Comparison of ENCODE assay signal across 27 cellular contexts in genomic region chr2:166972002-166972401, GRCh38.
"Had no signal": no experiment of that assay in that cellular context is flagged by ENCODE, and none has a peak within 500 bp of the region (broad histone marks: within the 10 kb centered on the region; RNA-seq: fewer than 3 reads in every experiment).

No MANE protein-coding gene starts in this region.

- H3K36me3 Mint-ChIP-seq: activated CD8-positive, alpha-beta memory T cell treated with anti-CD3 and anti-CD28 coated beads, Interleukin-2, amount 10 ng/mL, durations not matched to agents 7 days and 5 days; activated naive CD4-positive, alpha-beta T cell treated with anti-CD3 and anti-CD28 coated beads, Interleukin-2, amount 10 ng/mL, durations not matched to agents 7 days and 5 days; brain; natural killer cell treated with Interleukin-12 subunit alpha and Interleukin-12 subunit beta and Interleukin-15 and Interleukin-18, amount 100 ng/mL, for 72 hours; type B pancreatic cell had no signal

- H3K27ac Mint-ChIP-seq: activated CD4-positive, alpha-beta T cell treated with anti-CD3 and anti-CD28 coated beads, Interleukin-2, amount 10 ng/mL, durations not matched to agents 7 days and 5 days; activated CD8-positive, alpha-beta memory T cell treated with anti-CD3 and anti-CD28 coated beads, Interleukin-2, amount 10 ng/mL, durations not matched to agents 7 days and 5 days; activated CD8-positive, alpha-beta T cell treated with anti-CD3 and anti-CD28 coated beads for 36 hours; activated naive CD4-positive, alpha-beta T cell treated with anti-CD3 and anti-CD28 coated beads, Interleukin-2, amount 10 ng/mL, durations not matched to agents 7 days and 5 days; brain; dendritic cell treated with granulocyte-macrophage colony-stimulating factor and Interleukin-4, amounts not matched to agents 40 ng/mL and 50 ng/mL, for 4 days; natural killer cell treated with Interleukin-12 subunit alpha and Interleukin-12 subunit beta and Interleukin-15 and Interleukin-18, amount 100 ng/mL, for 72 hours; type B pancreatic cell had no signal

- H3K27me3 ChIP-seq: neutrophil, ovary, spleen, vagina had no signal

- H3K4me3 ChIP-seq: left ventricle myocardium inferior, ovary, prostate gland, spleen, thoracic aorta, vagina had no signal

- H3K27me3 Mint-ChIP-seq: activated CD4-positive, alpha-beta T cell treated with anti-CD3 and anti-CD28 coated beads, Interleukin-2, amount 10 ng/mL, durations not matched to agents 7 days and 5 days; activated CD8-positive, alpha-beta memory T cell treated with anti-CD3 and anti-CD28 coated beads, Interleukin-2, amount 10 ng/mL, durations not matched to agents 7 days and 5 days; activated CD8-positive, alpha-beta T cell treated with anti-CD3 and anti-CD28 coated beads for 36 hours; activated naive CD4-positive, alpha-beta T cell treated with anti-CD3 and anti-CD28 coated beads, Interleukin-2, amount 10 ng/mL, durations not matched to agents 7 days and 5 days; brain; dendritic cell treated with granulocyte-macrophage colony-stimulating factor and Interleukin-4, amounts not matched to agents 40 ng/mL and 50 ng/mL, for 4 days; natural killer cell treated with Interleukin-12 subunit alpha and Interleukin-12 subunit beta and Interleukin-15 and Interleukin-18, amount 100 ng/mL, for 72 hours; type B pancreatic cell had no signal

- H3K4me1 Mint-ChIP-seq: activated CD4-positive, alpha-beta T cell treated with anti-CD3 and anti-CD28 coated beads, Interleukin-2, amount 10 ng/mL, durations not matched to agents 7 days and 5 days; activated CD8-positive, alpha-beta memory T cell treated with anti-CD3 and anti-CD28 coated beads, Interleukin-2, amount 10 ng/mL, durations not matched to agents 7 days and 5 days; activated naive CD4-positive, alpha-beta T cell treated with anti-CD3 and anti-CD28 coated beads, Interleukin-2, amount 10 ng/mL, durations not matched to agents 7 days and 5 days had no signal

- H3K9me3 ChIP-seq: left ventricle myocardium inferior, neutrophil, ovary, prostate gland, thoracic aorta, vagina had no signal

- H3K36me3 ChIP-seq: left ventricle myocardium inferior, neutrophil, ovary, prostate gland, spleen, thoracic aorta, vagina had no signal

- FAIRE-seq: kidney had no signal

- H3K27ac ChIP-seq: left ventricle myocardium inferior, neutrophil, ovary, prostate gland, spleen, thoracic aorta, vagina, VCaP had no signal

- DNase-seq: activated CD4-positive, alpha-beta T cell treated with anti-CD3 and anti-CD28 coated beads, Interleukin-2, amount 10 ng/mL, durations not matched to agents 7 days and 5 days; activated CD4-positive, CD25-positive, alpha-beta regulatory T cell treated with anti-CD3 and anti-CD28 coated beads, Interleukin-2, amount 50 U/mL, for 72 hours; activated CD8-positive, alpha-beta memory T cell treated with anti-CD3 and anti-CD28 coated beads, Interleukin-2, amount 10 ng/mL, durations not matched to agents 7 days and 5 days; activated CD8-positive, alpha-beta T cell treated with anti-CD3 and anti-CD28 coated beads for 36 hours; activated effector memory CD4-positive, alpha-beta T cell treated with anti-CD3 and anti-CD28 coated beads, Interleukin-2, amount 50 U/mL, for 16 hours; activated naive CD4-positive, alpha-beta T cell treated with anti-CD3 and anti-CD28 coated beads, Interleukin-2, amount 10 ng/mL, durations not matched to agents 7 days and 5 days; activated T-cell treated with anti-CD3 and anti-CD28 coated beads for 4 hours; amygdala; effector CD4-positive, alpha-beta T cell; foreskin melanocyte; kidney; left ventricle myocardium inferior; midbrain; ovary; spleen; stimulated activated CD4-positive, alpha-beta T cell treated with anti-CD3 and anti-CD28 coated beads, Interleukin-4, amount 100 ng/mL, for 1 hour; stimulated activated naive CD4-positive, alpha-beta T cell treated with Interleukin-2 at 50 U/mL for 16 hours; T-helper 2 cell had no signal

- H3K4me3 Mint-ChIP-seq: activated CD4-positive, alpha-beta T cell treated with anti-CD3 and anti-CD28 coated beads, Interleukin-2, amount 10 ng/mL, durations not matched to agents 7 days and 5 days; activated CD8-positive, alpha-beta memory T cell treated with anti-CD3 and anti-CD28 coated beads, Interleukin-2, amount 10 ng/mL, durations not matched to agents 7 days and 5 days; activated CD8-positive, alpha-beta T cell treated with anti-CD3 and anti-CD28 coated beads for 36 hours; activated naive CD4-positive, alpha-beta T cell treated with anti-CD3 and anti-CD28 coated beads, Interleukin-2, amount 10 ng/mL, durations not matched to agents 7 days and 5 days; brain; dendritic cell treated with granulocyte-macrophage colony-stimulating factor and Interleukin-4, amounts not matched to agents 40 ng/mL and 50 ng/mL, for 4 days; natural killer cell treated with Interleukin-12 subunit alpha and Interleukin-12 subunit beta and Interleukin-15 and Interleukin-18, amount 100 ng/mL, for 72 hours; type B pancreatic cell had no signal

- H3K9me3 Mint-ChIP-seq: activated CD4-positive, alpha-beta T cell treated with anti-CD3 and anti-CD28 coated beads, Interleukin-2, amount 10 ng/mL, durations not matched to agents 7 days and 5 days; activated naive CD4-positive, alpha-beta T cell treated with anti-CD3 and anti-CD28 coated beads, Interleukin-2, amount 10 ng/mL, durations not matched to agents 7 days and 5 days; brain; type B pancreatic cell had no signal

- H3K4me1 ChIP-seq: left ventricle myocardium inferior, prostate gland, spleen, vagina had no signal

- ATAC-seq: activated CD8-positive, alpha-beta memory T cell treated with anti-CD3 and anti-CD28 coated beads, Interleukin-2, amount 10 ng/mL, durations not matched to agents 7 days and 5 days; activated CD8-positive, alpha-beta T cell treated with anti-CD3 and anti-CD28 coated beads for 36 hours; natural killer cell treated with Interleukin-12 subunit alpha and Interleukin-12 subunit beta and Interleukin-15 and Interleukin-18, amount 100 ng/mL, for 72 hours had no signal
